1 cellular context compared by ENCODE assay signal in the genomic region with DNA sequence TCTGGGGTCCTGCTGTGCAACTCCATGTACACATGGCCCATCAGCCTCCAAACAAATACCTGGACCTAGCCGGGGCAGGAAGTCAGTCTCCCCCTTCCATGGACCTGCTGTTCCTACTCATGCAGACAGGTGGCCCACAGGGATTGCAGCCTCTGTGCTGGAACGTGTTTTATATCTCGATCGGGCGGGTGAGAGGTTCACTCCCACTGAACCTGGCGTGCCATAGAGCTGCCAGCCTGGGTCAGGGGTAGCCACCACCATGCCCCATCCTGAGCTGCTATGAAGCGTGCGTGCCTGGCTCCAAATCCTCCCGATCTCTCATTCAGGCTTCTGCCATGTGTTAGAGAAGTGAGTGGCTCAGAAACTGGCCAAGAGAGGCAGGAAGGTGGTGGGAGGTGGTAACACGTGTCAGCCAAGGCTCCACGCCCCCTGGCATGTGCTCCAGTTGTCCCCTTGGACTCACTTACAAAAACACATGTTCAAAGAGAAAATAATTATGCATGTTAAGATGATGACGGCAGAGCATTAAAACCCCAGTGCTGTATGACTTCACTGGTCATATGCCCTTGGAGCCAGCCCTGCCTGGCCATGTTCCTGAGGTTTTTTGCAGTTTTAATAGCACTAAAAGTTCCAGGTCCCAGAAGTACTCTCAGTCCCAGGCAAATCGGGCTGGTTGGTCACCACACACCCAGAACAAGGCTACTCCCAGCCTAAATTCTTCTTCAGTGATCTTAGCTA.
TF ChIP-seq lines count a peak whose summit lies in the region.

No MANE protein-coding gene starts in this region.

TF ChIP-seq in HCT116, 20 proteins besides CTCF, POLR2A, EP300 and RAD21:
- TF ChIP-seq, protein P1, sequence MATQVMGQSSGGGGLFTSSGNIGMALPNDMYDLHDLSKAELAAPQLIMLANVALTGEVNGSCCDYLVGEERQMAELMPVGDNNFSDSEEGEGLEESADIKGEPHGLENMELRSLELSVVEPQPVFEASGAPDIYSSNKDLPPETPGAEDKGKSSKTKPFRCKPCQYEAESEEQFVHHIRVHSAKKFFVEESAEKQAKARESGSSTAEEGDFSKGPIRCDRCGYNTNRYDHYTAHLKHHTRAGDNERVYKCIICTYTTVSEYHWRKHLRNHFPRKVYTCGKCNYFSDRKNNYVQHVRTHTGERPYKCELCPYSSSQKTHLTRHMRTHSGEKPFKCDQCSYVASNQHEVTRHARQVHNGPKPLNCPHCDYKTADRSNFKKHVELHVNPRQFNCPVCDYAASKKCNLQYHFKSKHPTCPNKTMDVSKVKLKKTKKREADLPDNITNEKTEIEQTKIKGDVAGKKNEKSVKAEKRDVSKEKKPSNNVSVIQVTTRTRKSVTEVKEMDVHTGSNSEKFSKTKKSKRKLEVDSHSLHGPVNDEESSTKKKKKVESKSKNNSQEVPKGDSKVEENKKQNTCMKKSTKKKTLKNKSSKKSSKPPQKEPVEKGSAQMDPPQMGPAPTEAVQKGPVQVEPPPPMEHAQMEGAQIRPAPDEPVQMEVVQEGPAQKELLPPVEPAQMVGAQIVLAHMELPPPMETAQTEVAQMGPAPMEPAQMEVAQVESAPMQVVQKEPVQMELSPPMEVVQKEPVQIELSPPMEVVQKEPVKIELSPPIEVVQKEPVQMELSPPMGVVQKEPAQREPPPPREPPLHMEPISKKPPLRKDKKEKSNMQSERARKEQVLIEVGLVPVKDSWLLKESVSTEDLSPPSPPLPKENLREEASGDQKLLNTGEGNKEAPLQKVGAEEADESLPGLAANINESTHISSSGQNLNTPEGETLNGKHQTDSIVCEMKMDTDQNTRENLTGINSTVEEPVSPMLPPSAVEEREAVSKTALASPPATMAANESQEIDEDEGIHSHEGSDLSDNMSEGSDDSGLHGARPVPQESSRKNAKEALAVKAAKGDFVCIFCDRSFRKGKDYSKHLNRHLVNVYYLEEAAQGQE (IDR thresholded peaks at IDR 0.05; ENCODE audit: low read depth): no peak
- TF ChIP-seq ZNF274 (IDR thresholded peaks at IDR 0.05; ENCODE audit: low read depth, low read length) (no peak), FOSL1 (IDR thresholded peaks at IDR 0.05; ENCODE audit: low read depth) (no peak), ZFX (IDR thresholded peaks at IDR 0.05) (no peak), ELF1 (IDR thresholded peaks at IDR 0.05; ENCODE audit: borderline replicate concordance, low read depth) (no peak), CEBPB (IDR thresholded peaks at IDR 0.05; ENCODE audit: low read depth) (no peak), TCF7L2 (IDR thresholded peaks at IDR 0.05; ENCODE audit: borderline replicate concordance, extremely low read depth, insufficient read depth, insufficient read length) (no peak), SIN3A (IDR thresholded peaks at IDR 0.05; ENCODE audit: low read depth) (no peak), SRF (IDR thresholded peaks at IDR 0.05; ENCODE audit: low read depth) (no peak), POLR2AphosphoS5 (IDR thresholded peaks at IDR 0.05; ENCODE audit: low read depth, low read length) (no peak), SP1 (IDR thresholded peaks at IDR 0.05; ENCODE audit: low read depth) (no peak), EGR1 (IDR thresholded peaks at IDR 0.05; ENCODE audit: low read depth) (no peak)
- TF ChIP-seq, protein P2, sequence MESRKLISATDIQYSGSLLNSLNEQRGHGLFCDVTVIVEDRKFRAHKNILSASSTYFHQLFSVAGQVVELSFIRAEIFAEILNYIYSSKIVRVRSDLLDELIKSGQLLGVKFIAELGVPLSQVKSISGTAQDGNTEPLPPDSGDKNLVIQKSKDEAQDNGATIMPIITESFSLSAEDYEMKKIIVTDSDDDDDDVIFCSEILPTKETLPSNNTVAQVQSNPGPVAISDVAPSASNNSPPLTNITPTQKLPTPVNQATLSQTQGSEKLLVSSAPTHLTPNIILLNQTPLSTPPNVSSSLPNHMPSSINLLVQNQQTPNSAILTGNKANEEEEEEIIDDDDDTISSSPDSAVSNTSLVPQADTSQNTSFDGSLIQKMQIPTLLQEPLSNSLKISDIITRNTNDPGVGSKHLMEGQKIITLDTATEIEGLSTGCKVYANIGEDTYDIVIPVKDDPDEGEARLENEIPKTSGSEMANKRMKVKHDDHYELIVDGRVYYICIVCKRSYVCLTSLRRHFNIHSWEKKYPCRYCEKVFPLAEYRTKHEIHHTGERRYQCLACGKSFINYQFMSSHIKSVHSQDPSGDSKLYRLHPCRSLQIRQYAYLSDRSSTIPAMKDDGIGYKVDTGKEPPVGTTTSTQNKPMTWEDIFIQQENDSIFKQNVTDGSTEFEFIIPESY (IDR thresholded peaks at IDR 0.05; ENCODE audit: extremely low read depth, insufficient replicate concordance, low read length): no peak
- TF ChIP-seq, protein P3, sequence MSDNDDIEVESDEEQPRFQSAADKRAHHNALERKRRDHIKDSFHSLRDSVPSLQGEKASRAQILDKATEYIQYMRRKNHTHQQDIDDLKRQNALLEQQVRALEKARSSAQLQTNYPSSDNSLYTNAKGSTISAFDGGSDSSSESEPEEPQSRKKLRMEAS (IDR thresholded peaks at IDR 0.05): no peak
